ENCODE assay signal across 10 cellular contexts in the genomic region with DNA sequence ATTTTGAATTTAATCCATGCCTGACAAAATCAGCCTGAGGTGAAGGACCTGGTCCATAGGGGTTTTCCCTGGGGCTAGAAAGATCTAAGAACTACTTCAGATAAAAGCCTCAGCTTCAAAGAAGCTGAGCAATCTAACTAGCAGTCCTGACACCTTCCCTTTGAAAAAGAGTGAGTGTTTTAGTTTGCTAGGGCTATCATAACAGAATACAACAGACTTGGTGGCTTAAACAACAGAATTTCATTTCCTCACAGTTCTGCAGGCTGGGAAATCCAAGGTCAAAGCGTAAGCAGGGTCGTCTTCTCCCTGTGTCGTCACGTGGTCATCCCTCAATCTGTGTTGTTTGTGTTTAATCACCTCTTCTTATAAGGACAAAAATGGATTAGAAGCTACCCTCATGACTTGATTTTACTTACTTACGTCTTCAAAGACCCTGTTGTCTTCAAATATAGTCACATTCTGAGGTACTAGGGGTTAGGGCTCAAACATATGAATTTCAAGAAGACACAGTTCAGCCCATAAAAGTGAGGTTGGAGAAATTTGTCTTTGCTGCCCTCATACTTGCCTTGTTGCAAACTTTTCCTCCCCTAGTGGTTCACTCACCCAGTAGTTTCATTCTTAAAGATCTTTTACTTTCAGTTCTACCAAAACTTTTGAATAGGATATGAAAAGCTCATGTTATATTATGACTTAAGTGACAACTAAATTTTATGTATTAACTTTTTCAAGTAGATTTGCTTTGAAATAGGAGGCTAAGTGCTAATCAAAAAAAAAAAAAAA.
A peak's percentile ranks its signal among the peaks of the same experiment; 100 is the strongest.
DNase-seq lines count a peak whose midpoint lies in the region; ATAC-seq lines count a peak whose summit lies in the region.
"Had no signal": no experiment of that assay in that cellular context is flagged by ENCODE, and none has a peak within 500 bp of the region (broad histone marks: within the 10 kb centered on the region; RNA-seq: fewer than 3 reads in every experiment).

No MANE protein-coding gene starts in this region.

- peak overlapping the region; percentile 31 for H3K27ac Mint-ChIP-seq in activated T-cell treated with anti-CD3 and anti-CD28 coated beads, Interleukin-2, amount 50 U/mL, for 72 hours
- H3K27ac Mint-ChIP-seq in stimulated activated naive CD8-positive, alpha-beta T cell treated with anti-CD3 and anti-CD28 coated beads, Interleukin-15, Interleukin-2, amounts not matched to agents 100 ng/mL and 50 ng/mL, for 24 hours = peak overlapping the region; percentile 65

- peaks cover 9% of the 10 kb centered on the region for H3K4me1 Mint-ChIP-seq in activated T-cell treated with anti-CD3 and anti-CD28 coated beads, Interleukin-2, amount 50 U/mL, for 72 hours (ENCODE audit: low read depth)
- H3K4me1 Mint-ChIP-seq in stimulated activated naive CD8-positive, alpha-beta T cell treated with anti-CD3 and anti-CD28 coated beads, Interleukin-15, Interleukin-2, amounts not matched to agents 100 ng/mL and 50 ng/mL, for 24 hours (ENCODE audit: low read depth) = peaks cover 12% of the 10 kb centered on the region

- no peaks in the 10 kb centered on the region for H3K36me3 Mint-ChIP-seq in activated T-cell treated with anti-CD3 and anti-CD28 coated beads, Interleukin-2, amount 50 U/mL, for 72 hours (ENCODE audit: insufficient read depth in 2 of 2)
- H3K36me3 Mint-ChIP-seq in stimulated activated naive CD8-positive, alpha-beta T cell treated with anti-CD3 and anti-CD28 coated beads, Interleukin-15, Interleukin-2, amounts not matched to agents 100 ng/mL and 50 ng/mL, for 24 hours (ENCODE audit: low read depth) = no peaks in the 10 kb centered on the region

- H3K4me3 Mint-ChIP-seq in activated T-cell treated with anti-CD3 and anti-CD28 coated beads, Interleukin-2, amount 50 U/mL, for 72 hours = peak overlapping the region in 1 of 2 donors; percentile 56
- peak overlapping the region; percentile 46 for H3K4me3 Mint-ChIP-seq in stimulated activated naive CD8-positive, alpha-beta T cell treated with anti-CD3 and anti-CD28 coated beads, Interleukin-15, Interleukin-2, amounts not matched to agents 100 ng/mL and 50 ng/mL, for 24 hours

- no peak for DNase-seq in activated T-cell treated with anti-CD3 and anti-CD28 coated beads, Interleukin-2, amount 50 U/mL, for 72 hours
- no peak for DNase-seq in activated T-cell treated with anti-CD3 and anti-CD28 coated beads, Interleukin-2, amount 50 U/mL, for 1 hour
- no peak for DNase-seq in globus pallidus (ENCODE audit: low spot score)
- DNase-seq in GDM1 (lab: John Stamatoyannopoulos, UW) = no peak
- DNase-seq in mesenteric fat pad (ENCODE audit: low spot score) = no peak
- DNase-seq: NCI-H748 treated with DMSO at 0.1 percent for 48 hours had no signal

- peaks cover 0 to 3% of the 10 kb centered on the region in 2 donors for H3K9me3 Mint-ChIP-seq in activated T-cell treated with anti-CD3 and anti-CD28 coated beads, Interleukin-2, amount 50 U/mL, for 72 hours
- H3K9me3 Mint-ChIP-seq in stimulated activated naive CD8-positive, alpha-beta T cell treated with anti-CD3 and anti-CD28 coated beads, Interleukin-15, Interleukin-2, amounts not matched to agents 100 ng/mL and 50 ng/mL, for 24 hours = no peaks in the 10 kb centered on the region
- H3K9me3 Mint-ChIP-seq: immature natural killer cell had no signal

- ATAC-seq in activated T-cell treated with anti-CD3 and anti-CD28 coated beads, Interleukin-2, amount 50 U/mL, for 72 hours (replicated peaks in 1 of 2) = peak; percentile 59 to 80
- ATAC-seq in HG02610 (IDR thresholded peaks at IDR 0.05; ENCODE audit: unreplicated experiment) (peak; percentile 89), HG03575 (IDR thresholded peaks at IDR 0.05; ENCODE audit: extremely low read depth, insufficient number of reproducible peaks, low FRiP score, unreplicated experiment) (peak; percentile 73)

- H3K27me3 Mint-ChIP-seq in activated T-cell treated with anti-CD3 and anti-CD28 coated beads, Interleukin-2, amount 50 U/mL, for 72 hours (ENCODE audit: low read depth) = peaks cover 10% of the 10 kb centered on the region
- no peaks in the 10 kb centered on the region for H3K27me3 Mint-ChIP-seq in stimulated activated naive CD8-positive, alpha-beta T cell treated with anti-CD3 and anti-CD28 coated beads, Interleukin-15, Interleukin-2, amounts not matched to agents 100 ng/mL and 50 ng/mL, for 24 hours
